8 cellular contexts compared by ENCODE assay signal in genomic region chr6:17984822-17985660, GRCh38. TPM values are rescaled to one million over a fixed set of nuclear protein-coding genes. Genes with fewer than 3 reads are reported as not detected.
DNase-seq lines count a peak whose midpoint lies in the region; ATAC-seq, FAIRE-seq and TF ChIP-seq lines count a peak whose summit lies in the region.

No MANE protein-coding gene starts in this region.

- in situ Hi-C loops in K562 (cut with MboI): no loop called here

- ATAC-seq in K562 (no peak), GM18498 (IDR thresholded peaks at IDR 0.05; ENCODE audit: unreplicated experiment) (no peak)

- peaks cover 18 to 31% of the 10 kb centered on the region in 2 experiments; a peak in 4 of 5 replicates for H3K4me1 ChIP-seq in K562 (replicated peaks in 1 of 2; ENCODE audit: control insufficient read depth in 2 of 2, insufficient read depth in 2 of 2, low read length in 2 of 2)
- peaks cover 21% of the 10 kb centered on the region for H3K4me1 ChIP-seq in iPS-20b (ENCODE audit: insufficient read depth, low read length)
- peaks cover 8 to 64% (median 41%) of the 10 kb centered on the region in 6 donors for H3K4me1 ChIP-seq in spleen

- FAIRE-seq in K562 (lab: Jason Lieb, UNC): no peak

- peaks cover 73% of the 10 kb centered on the region for H3K79me2 ChIP-seq in K562 (ENCODE audit: control insufficient read depth, insufficient read depth, low read length)

- H3K4me3 ChIP-seq in K562 (peak overlapping the region; percentile 5; the same call in 1 of the 2 replicates), iPS-20b (ENCODE audit: low read length) (peak overlapping the region; percentile 76; the same call in 1 of the 2 replicates), spleen (peak overlapping the region in 2 of 8 donors; percentile 27 to 63)

- H3K36me3 ChIP-seq in K562 (ENCODE audit: control insufficient read depth, insufficient read depth, low read length) (peaks cover 23% of the 10 kb centered on the region; the same call in 1 of the 3 replicates), iPS-20b (ENCODE audit: insufficient read depth, low read depth, low read length) (peaks cover 13% of the 10 kb centered on the region; the same call in 1 of the 2 replicates), spleen (peaks cover 0 to 9% (median 0%) of the 10 kb centered on the region in 6 donors)

- no TSS peak for BruUV-seq in K562 (replicated peaks; lab: Mats Ljungman, UMichigan)

- POLR2A ChIA-PET in K562 (lab: Yijun Ruan, JAX): interaction anchor here (0.6 to 4.4 kb wide), 10 partner anchors 10 to 142 kb away, joined by 3 to 22 read pairs (median 4); no protein-coding TSS in a partner anchor

- no peaks in the 10 kb centered on the region for H3K9me1 ChIP-seq in K562 (ENCODE audit: control insufficient read depth, insufficient read depth, low read length)

- peak overlapping the region in 1 of 2 experiments; percentile 66; a peak in 1 of 4 replicates for H3K9ac ChIP-seq in K562 (ENCODE audit: insufficient read depth in 1 of 2, low read depth in 2 of 2, low read length in 2 of 2)
- H3K9ac ChIP-seq in iPS-20b (ENCODE audit: low read depth, low read length): no peak overlapping the region

- intact Hi-C loops in K562 (cut with micrococcal nuclease): loop anchor here (5.0 to 10.0 kb wide), 4 partner anchors 78 to 280 kb away; partner anchors contain the start of gene NUP153
- intact Hi-C loops in spleen (cut with DNase I; ENCODE audit: low total_unique reads): loop anchor here (10.0 kb wide), 1 partner anchor 60 kb away; no protein-coding TSS in a partner anchor

- H3K27ac ChIP-seq in K562 (ENCODE audit: extremely low read depth, low read depth, low read length) (no peak overlapping the region), iPS-20b (ENCODE audit: low read length) (no peak overlapping the region), spleen (peak overlapping the region in 6 of 8 donors; percentile 1 to 78 (median 48))

- TF ChIP-seq CTCF in K562 (IDR thresholded peaks at IDR 0.05 in 2 of 3, conservative IDR thresholded peaks at IDR 0.05 in 1 of 3; ENCODE audit: insufficient read depth in 2 of 3, low read depth in 1 of 3, low read length in 3 of 3) (no peak), spleen (IDR thresholded peaks at IDR 0.05 in 8 of 11, conservative IDR thresholded peaks at IDR 0.05 in 3 of 11) (no peak)

- CTCF ChIA-PET in K562 (lab: Yijun Ruan, JAX; ENCODE audit: low intra/inter-chr PET ratio): no interaction called here

- no peak for TF ChIP-seq RAD21 in K562 (CRISPR knock-in tag; conservative IDR thresholded peaks at IDR 0.05 in 1 of 2, IDR thresholded peaks at IDR 0.05 in 1 of 2)

- DNase-seq in HCEC 1CT (peak; percentile 35), K562 (ENCODE audit: extremely low read depth in 1 of 4, low spot score in 3 of 4) (no peak), spleen (no peak), putamen (ENCODE audit: low spot score) (no peak), NCI-H2227 treated with DMSO at 0.1 percent for 48 hours (lab: John Stamatoyannopoulos, UW) (no peak)
- no peak for DNase-seq in central memory CD4-positive, alpha-beta T cell

- WGBS in K562 (ENCODE audit: insufficient coverage, low coverage, missing lambda C conversion rate): 7% methylated on average over 11 of the region's 11 CpGs
- WGBS in spleen, 5 donors: 56 to 70% (median 63%) methylated on average over 11 of the region's 11 CpGs

- no peak for TF ChIP-seq POLR2A in K562 (conservative IDR thresholded peaks at IDR 0.05)
- TF ChIP-seq POLR2A in spleen (IDR thresholded peaks at IDR 0.05): no peak

- H3K27me3 ChIP-seq in K562 (ENCODE audit: control insufficient read depth in 2 of 2, insufficient read depth in 2 of 2, low read length in 2 of 2) (no peaks in the 10 kb centered on the region), iPS-20b (ENCODE audit: insufficient read depth, low read length) (peaks cover 13% of the 10 kb centered on the region), spleen (replicated peaks in 1 of 7) (peaks cover 0 to 16% (median 0%) of the 10 kb centered on the region in 7 donors)

- no peak for TF ChIP-seq EP300 in K562 (IDR thresholded peaks at IDR 0.05; ENCODE audit: low read length)

- H3K4me2 ChIP-seq in K562 (ENCODE audit: insufficient read depth, low read length): peak overlapping the region; percentile 85

- no peaks in the 10 kb centered on the region for H3K9me3 ChIP-seq in K562 (replicated peaks; ENCODE audit: control insufficient read depth, insufficient read depth, low read depth, low read length)
- no peaks in the 10 kb centered on the region for H3K9me3 ChIP-seq in iPS-20b (ENCODE audit: insufficient read depth, low read depth, low read length)
- H3K9me3 ChIP-seq in spleen: no peaks in the 10 kb centered on the region

- H4K20me1 ChIP-seq in K562 (replicated peaks; ENCODE audit: control insufficient read depth, insufficient read depth, low read length): no peaks in the 10 kb centered on the region

- no peak overlapping the region for H2AFZ ChIP-seq in K562 (ENCODE audit: low read depth, low read length)

TF ChIP-seq in K562, 482 proteins besides CTCF, POLR2A, EP300 and RAD21 (continues in another document):
- TF ChIP-seq MEIS2 (IDR thresholded peaks at IDR 0.05; ENCODE audit: partially characterized antibody): peak; percentile 64
- TF ChIP-seq ZNF79 (CRISPR knock-in tag; IDR thresholded peaks at IDR 0.05; ENCODE audit: low read depth): no peak
- TF ChIP-seq GABPB1 (CRISPR knock-in tag; IDR thresholded peaks at IDR 0.05): no peak
- TF ChIP-seq KDM1A (IDR thresholded peaks at IDR 0.05): peak; percentile 9 to 46; a peak in 1 of 4 replicates
- 0 out of 2 replicates have a peak, but pooled peaks have one; percentile 7 for TF ChIP-seq CBFA2T3 (IDR thresholded peaks at IDR 0.05)
- no peak for TF ChIP-seq HDGF (IDR thresholded peaks at IDR 0.05)
- TF ChIP-seq MECOM (CRISPR knock-in tag; IDR thresholded peaks at IDR 0.05): no peak
- TF ChIP-seq PRPF4 (IDR thresholded peaks at IDR 0.05; ENCODE audit: insufficient read depth, low read depth, low read length, poor library complexity, severe bottlenecking): no peak
- TF ChIP-seq KHSRP (IDR thresholded peaks at IDR 0.05): no peak
- TF ChIP-seq RHOXF2B (CRISPR knock-in tag; conservative IDR thresholded peaks at IDR 0.05): no peak
- no peak for TF ChIP-seq CREBBP (IDR thresholded peaks at IDR 0.05; ENCODE audit: low read depth, low read length)
- TF ChIP-seq BCOR (IDR thresholded peaks at IDR 0.05): no peak
- no peak for TF ChIP-seq HEY1 (CRISPR knock-in tag; IDR thresholded peaks at IDR 0.05; ENCODE audit: borderline replicate concordance)
- TF ChIP-seq, protein P1, sequence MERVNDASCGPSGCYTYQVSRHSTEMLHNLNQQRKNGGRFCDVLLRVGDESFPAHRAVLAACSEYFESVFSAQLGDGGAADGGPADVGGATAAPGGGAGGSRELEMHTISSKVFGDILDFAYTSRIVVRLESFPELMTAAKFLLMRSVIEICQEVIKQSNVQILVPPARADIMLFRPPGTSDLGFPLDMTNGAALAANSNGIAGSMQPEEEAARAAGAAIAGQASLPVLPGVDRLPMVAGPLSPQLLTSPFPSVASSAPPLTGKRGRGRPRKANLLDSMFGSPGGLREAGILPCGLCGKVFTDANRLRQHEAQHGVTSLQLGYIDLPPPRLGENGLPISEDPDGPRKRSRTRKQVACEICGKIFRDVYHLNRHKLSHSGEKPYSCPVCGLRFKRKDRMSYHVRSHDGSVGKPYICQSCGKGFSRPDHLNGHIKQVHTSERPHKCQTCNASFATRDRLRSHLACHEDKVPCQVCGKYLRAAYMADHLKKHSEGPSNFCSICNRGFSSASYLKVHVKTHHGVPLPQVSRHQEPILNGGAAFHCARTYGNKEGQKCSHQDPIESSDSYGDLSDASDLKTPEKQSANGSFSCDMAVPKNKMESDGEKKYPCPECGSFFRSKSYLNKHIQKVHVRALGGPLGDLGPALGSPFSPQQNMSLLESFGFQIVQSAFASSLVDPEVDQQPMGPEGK (CRISPR knock-in tag; IDR thresholded peaks at IDR 0.05; ENCODE audit: borderline replicate concordance): no peak

RNA-seq across cellular contexts. Expression of gene KIF13A, which starts 2.4 kb away (rescaled TPM):
- total RNA-seq in K562 (2011; cell fraction: chromatin; rRNA removed; ENCODE audit: low replicate concordance): 104 and 140 TPM in 2 replicates
- total RNA-seq in K562 (2011; cell fraction: nucleolus; rRNA removed): 46.7 and 52.6 TPM in 2 replicates
- 47.2 and 119 TPM in 2 replicates for total RNA-seq in K562 (2011; cell fraction: nucleoplasm; rRNA removed)
- total RNA-seq in K562 (2014; rRNA removed): 21.0 and 30.1 TPM in 2 replicates
- total RNA-seq in K562 (2014; rRNA removed; fragmentation: Illumina TruSeq; extraction: Trizol): 37.5 and 39.3 TPM in 2 replicates
- total RNA-seq in K562 (2015; rRNA removed; fragmentation: Illumina TruSeq; extraction: Trizol): 43.2 and 44.3 TPM in 2 replicates
- total RNA-seq in K562 (2021): 30.1 and 33.8 TPM in 2 replicates
- polyA plus RNA-seq in K562 (2011; rRNA removed): 29.5 and 31.8 TPM in 2 replicates
- polyA plus RNA-seq in K562 (2011; cell fraction: cytosol; rRNA removed): 15.8 and 22.8 TPM in 2 replicates
- polyA plus RNA-seq in K562 (2011; cell fraction: nucleus; rRNA removed): 33.0 and 34.3 TPM in 2 replicates
- 25.3 and 25.9 TPM in 2 replicates for polyA plus RNA-seq in K562 (2012)
- 28.2 and 29.7 TPM in 2 replicates for polyA plus RNA-seq in K562 (2014; fragmentation: Illumina TruSeq; extraction: Trizol)
- 1 to 10 TPM; 3.6 to 4.3 TPM for polyA plus RNA-seq in K562 (2014; fragmentation: Nextera tagmentation; extraction: Ambion mirVana)
- 22.5 and 22.6 TPM in 2 replicates for polyA plus RNA-seq in K562 (2014; rRNA removed)
- polyA minus RNA-seq in K562 (2011; rRNA and poly(A)+ RNA removed): 58.2 and 66.9 TPM in 2 replicates
- 27.8 and 31.0 TPM in 2 replicates for polyA minus RNA-seq in K562 (2011; cell fraction: cytosol; rRNA and poly(A)+ RNA removed)
- 52.9 and 92.3 TPM in 2 replicates for polyA minus RNA-seq in K562 (2011; cell fraction: nucleus; rRNA and poly(A)+ RNA removed)
- total RNA-seq in spleen: 10 to 100 TPM; 16.6 to 32.0 (median 21.1) TPM
- polyA plus RNA-seq in spleen: 1 to 10 TPM; 3.7 to 8.3 (median 5.2) TPM

Comparison
In these comparisons a context has a peak if more than half of its experiments do, and no peak if none do; other contexts are left out.
1. H3K27ac ChIP-seq: peak in spleen (6 of 8); none in K562 (single experiment) and iPS-20b (single experiment).